In genomic region chr12:26056335-26056734, GRCh38 we compare ENCODE assay signal across 12 cellular contexts.
DNase-seq lines count a peak whose midpoint lies in the region; ATAC-seq, FAIRE-seq and TF ChIP-seq lines count a peak whose summit lies in the region.
"Had no signal": no experiment of that assay in that cellular context is flagged by ENCODE, and none has a peak within 500 bp of the region (broad histone marks: within the 10 kb centered on the region; RNA-seq: fewer than 3 reads in every experiment).

No MANE protein-coding gene starts in this region.

- FAIRE-seq in keratinocyte (lab: Jason Lieb, UNC): peak; percentile 74
- FAIRE-seq in GM12892 (lab: Jason Lieb, UNC): no peak
- FAIRE-seq: frontal cortex, TTC549 had no signal

- H3K9me1 ChIP-seq in keratinocyte (ENCODE audit: control insufficient read depth, extremely low read depth, insufficient read depth, low read length): no peaks in the 10 kb centered on the region

- no peak for ATAC-seq in HG02970 (IDR thresholded peaks at IDR 0.05; ENCODE audit: low FRiP score, unreplicated experiment)

- H3K9ac ChIP-seq in keratinocyte (ENCODE audit: control insufficient read depth, extremely low read depth, insufficient read depth, low read length): no peak overlapping the region

- no peaks in the 10 kb centered on the region for H3K27me3 ChIP-seq in A673 (replicated peaks; ENCODE audit: insufficient read depth, low read depth, low read length, poor library complexity)
- no peaks in the 10 kb centered on the region for H3K27me3 ChIP-seq in keratinocyte (ENCODE audit: control insufficient read depth, extremely low read depth, insufficient read depth, low read length)

- CTCF ChIA-PET in A673 (lab: Charles Lee): no interaction called here

- no peaks in the 10 kb centered on the region for H3K79me2 ChIP-seq in keratinocyte (ENCODE audit: control insufficient read depth, insufficient read depth, low read length)

- DNase-seq in A673 (ENCODE audit: low spot score): peak; percentile 23
- peak; percentile 59 for DNase-seq in HS-27A (ENCODE audit: low read depth)
- DNase-seq in keratinocyte (ENCODE audit: low read depth, low spot score): no peak
- no peak for DNase-seq in GM12892 (ENCODE audit: insufficient read length)
- DNase-seq in germinal center (ENCODE audit: low spot score): no peak
- no peak for DNase-seq in immature natural killer cell
- DNase-seq: activated T-cell treated with anti-CD3 and anti-CD28 coated beads, Interleukin-2, amount 50 U/mL, for 1 hour; NCI-H1436 had no signal

- intact Hi-C loops in A673 (cut with micrococcal nuclease; ENCODE audit: unreplicated experiment): no loop called here

- dilution Hi-C loops in keratinocyte (cut with MboI; ENCODE audit: extremely low pct_ligation_motif_present, low sequenced_read_pairs): no loop called here

- H3K4me1 Mint-ChIP-seq in immature natural killer cell: no peaks in the 10 kb centered on the region

- H3K36me3 ChIP-seq in A673 (ENCODE audit: insufficient read depth, low read length, poor library complexity, severe bottlenecking) (no peaks in the 10 kb centered on the region), keratinocyte (ENCODE audit: control insufficient read depth in 2 of 2, extremely low read depth in 1 of 2, insufficient read depth in 2 of 2, low read length in 2 of 2) (no peaks in the 10 kb centered on the region)

- H4K20me1 ChIP-seq in keratinocyte (ENCODE audit: control insufficient read depth, extremely low read depth, insufficient read depth, low read length): no peaks in the 10 kb centered on the region

- H3K9me3 ChIP-seq in A673 (ENCODE audit: low read depth, low read length, poor library complexity, severe bottlenecking) (no peaks in the 10 kb centered on the region), keratinocyte (ENCODE audit: control insufficient read depth, low read depth, low read length) (no peaks in the 10 kb centered on the region)

- H3K36me3 Mint-ChIP-seq in immature natural killer cell: no peaks in the 10 kb centered on the region

- no peak overlapping the region for H2AFZ ChIP-seq in keratinocyte (ENCODE audit: control insufficient read depth, low read length)

- H3K27ac Mint-ChIP-seq in immature natural killer cell: no peak overlapping the region

- no peak overlapping the region for H3K4me2 ChIP-seq in keratinocyte (ENCODE audit: control insufficient read depth, extremely low read depth, insufficient read depth, low read depth, low read length)

- H3K4me3 ChIP-seq in A673 (ENCODE audit: low read depth, low read length, poor library complexity, severe bottlenecking) (no peak overlapping the region), keratinocyte (ENCODE audit: control insufficient read depth in 2 of 3, extremely low read depth in 1 of 3, insufficient read depth in 2 of 3, low read depth in 1 of 3, low read length in 3 of 3) (no peak overlapping the region)

- no peak for TF ChIP-seq POLR2A in GM12892 (IDR thresholded peaks at IDR 0.05; ENCODE audit: low read depth, low read length)

- no peak overlapping the region for H3K27ac ChIP-seq in A673 (ENCODE audit: low read depth, low read length, poor library complexity, severe bottlenecking)
- H3K27ac ChIP-seq in VCaP: peak overlapping the region; percentile 69
- H3K27ac ChIP-seq in keratinocyte (ENCODE audit: control insufficient read depth, insufficient read depth, low read length): no peak overlapping the region

- peaks cover 0 to 4% (median 0%) of the 10 kb centered on the region in 6 donors for H3K9me3 Mint-ChIP-seq in immature natural killer cell

- POLR2A ChIA-PET in A673 (lab: Charles Lee; ENCODE audit: low non-redundant PET): interaction anchor here (0.7 kb wide), 1 partner anchor 575 kb away, joined by 3 read pairs; no protein-coding TSS in a partner anchor

- no peak for TF ChIP-seq CTCF in A673 (conservative IDR thresholded peaks at IDR 0.05; ENCODE audit: low read depth, low read length)
- TF ChIP-seq CTCF in VCaP (conservative IDR thresholded peaks at IDR 0.05): no peak
- TF ChIP-seq CTCF in keratinocyte (optimal IDR thresholded peaks at IDR 0.05 in 1 of 3, IDR thresholded peaks at IDR 0.05 in 1 of 3, conservative IDR thresholded peaks at IDR 0.05 in 1 of 3; ENCODE audit: extremely low read depth in 1 of 3, insufficient read depth in 2 of 3, low read length in 3 of 3): no peak

- peaks cover 0 to 2% (median 0%) of the 10 kb centered on the region in 3 donors for H3K27me3 Mint-ChIP-seq in immature natural killer cell (ENCODE audit: low read depth in 3 of 3)

- no peak overlapping the region for H3K4me3 Mint-ChIP-seq in immature natural killer cell

- no peaks in the 10 kb centered on the region for H3K4me1 ChIP-seq in A673 (ENCODE audit: insufficient read depth, low read length, poor library complexity, severe bottlenecking)
- H3K4me1 ChIP-seq in keratinocyte (ENCODE audit: control insufficient read depth, extremely low read depth, insufficient read depth, low read length): no peaks in the 10 kb centered on the region

- no TSS peak for BruUV-seq in A673 (replicated peaks; lab: Mats Ljungman, UMichigan)

Comparison
In these comparisons a context has a peak if more than half of its experiments do, and no peak if none do; other contexts are left out.
1. DNase-seq: peak in A673 (single experiment) and HS-27A (single experiment); none in keratinocyte (single experiment), GM12892 (single experiment), germinal center (single experiment) and immature natural killer cell (0 of 3).